9 cellular contexts compared by ENCODE assay signal in the genomic region with DNA sequence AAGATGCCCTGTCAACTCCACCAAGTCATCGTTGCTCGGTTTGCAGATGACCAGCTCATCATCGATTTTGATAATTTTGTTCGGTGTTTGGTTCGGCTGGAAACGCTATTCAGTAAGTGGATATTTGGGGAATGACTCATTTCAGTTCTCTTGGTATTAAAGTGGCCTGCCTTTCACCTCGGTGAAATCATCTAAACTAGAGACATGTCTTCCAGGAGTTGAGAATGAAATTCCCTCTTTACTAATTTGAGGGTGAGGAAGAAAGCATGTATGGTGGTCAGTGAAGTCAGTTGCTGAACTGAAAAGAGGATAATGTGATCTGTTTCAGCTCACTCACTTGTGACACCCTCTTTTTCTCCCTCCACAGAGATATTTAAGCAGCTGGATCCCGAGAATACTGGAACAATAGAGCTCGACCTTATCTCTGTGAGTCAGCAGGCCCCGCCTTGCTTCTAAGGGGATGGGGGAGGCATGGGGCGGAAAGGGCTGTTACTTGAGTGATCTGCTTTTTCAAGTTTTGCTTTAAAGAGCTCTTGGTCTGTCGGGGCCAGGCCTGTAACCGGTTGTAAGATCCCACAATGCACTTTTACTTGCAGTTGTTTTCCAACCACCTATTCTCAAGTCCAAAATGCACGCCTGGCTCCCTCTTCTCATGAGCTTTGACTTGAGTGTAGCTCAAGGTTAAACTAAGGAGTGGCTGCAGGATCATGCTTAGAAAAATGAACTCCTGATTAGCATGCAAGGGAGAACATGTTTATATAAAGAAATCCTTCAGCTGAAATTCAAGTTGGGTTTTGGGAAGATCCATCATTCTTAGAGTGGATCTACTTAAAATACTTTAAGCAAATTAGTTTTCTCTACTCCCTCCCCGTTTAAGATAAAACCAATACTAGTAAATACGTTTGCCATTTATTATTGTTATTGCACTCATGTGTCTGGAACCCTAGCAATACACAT. TPM values are rescaled to one million over a fixed set of nuclear protein-coding genes. Genes with fewer than 3 reads are reported as not detected.
DNase-seq lines count a peak whose midpoint lies in the region; ATAC-seq, FAIRE-seq and TF ChIP-seq lines count a peak whose summit lies in the region.
"Had no signal": no experiment of that assay in that cellular context is flagged by ENCODE, and none has a peak within 500 bp of the region (broad histone marks: within the 10 kb centered on the region; RNA-seq: fewer than 3 reads in every experiment).

No MANE protein-coding gene starts in this region.

- ATAC-seq in GM18868 (IDR thresholded peaks at IDR 0.05; ENCODE audit: unreplicated experiment) (no peak), GM21423 (IDR thresholded peaks at IDR 0.05; ENCODE audit: unreplicated experiment) (no peak)

- no peak for FAIRE-seq in kidney (lab: Jason Lieb, UNC)

- TF ChIP-seq CTCF in brain microvascular endothelial cell (IDR thresholded peaks at IDR 0.05; ENCODE audit: low read depth, low read length, missing control alignments) (no peak), kidney (IDR thresholded peaks at IDR 0.05; ENCODE audit: borderline replicate concordance, extremely low read depth, insufficient read depth) (no peak)

- peak; percentile 76 for DNase-seq in ELF-1 (ENCODE audit: low read depth, low spot score)
- peak; percentile 59 for DNase-seq in MG63
- peak; percentile 95 for DNase-seq in brain microvascular endothelial cell
- DNase-seq in kidney, result peak; percentile 86
- no peak for DNase-seq in middle frontal gyrus (ENCODE audit: extremely low spot score, low spot score)
- DNase-seq: naive B cell had no signal

- in situ Hi-C loops in brain microvascular endothelial cell (cut with HindIII; ENCODE audit: low pct_ligation_motif_present, low sequenced_read_pairs), result no loop called here

- intact Hi-C loops in kidney (cut with DNase I), result no loop called here

- H3K4me1 ChIP-seq in kidney (ENCODE audit: control insufficient read depth in 1 of 2, insufficient read depth in 1 of 2, low read depth in 1 of 2, low read length in 2 of 2), result peaks cover 0 to 7% of the 10 kb centered on the region in 2 donors
- peaks cover 7 to 45% (median 24%) of the 10 kb centered on the region in 5 donors for H3K4me1 ChIP-seq in subcutaneous abdominal adipose tissue (ENCODE audit: control insufficient read depth in 5 of 5, insufficient read depth in 5 of 5, low read length in 5 of 5)

- H3K27me3 ChIP-seq in MG63, result no peaks in the 10 kb centered on the region
- no peaks in the 10 kb centered on the region for H3K27me3 ChIP-seq in brain microvascular endothelial cell (replicated peaks)
- no peaks in the 10 kb centered on the region for H3K27me3 ChIP-seq in subcutaneous abdominal adipose tissue (ENCODE audit: control insufficient read depth in 5 of 5, insufficient read depth in 4 of 5, low read length in 5 of 5)

- no peak overlapping the region for H3K4me3 ChIP-seq in MG63
- no peak overlapping the region for H3K4me3 ChIP-seq in brain microvascular endothelial cell (ENCODE audit: low read depth, low read length)
- no peak overlapping the region for H3K4me3 ChIP-seq in kidney (ENCODE audit: low read length in 2 of 2)
- no peak overlapping the region for H3K4me3 ChIP-seq in subcutaneous abdominal adipose tissue (ENCODE audit: low read depth in 1 of 5, low read length in 5 of 5)

- H3K9me3 ChIP-seq in MG63 (no peaks in the 10 kb centered on the region), kidney (ENCODE audit: control insufficient read depth in 1 of 2, low read length in 2 of 2) (no peaks in the 10 kb centered on the region), subcutaneous abdominal adipose tissue (ENCODE audit: control insufficient read depth in 5 of 5, low read length in 5 of 5) (no peaks in the 10 kb centered on the region)

- H3K36me3 ChIP-seq in MG63, result peaks cover 83% of the 10 kb centered on the region
- peaks cover 70% of the 10 kb centered on the region for H3K36me3 ChIP-seq in brain microvascular endothelial cell (replicated peaks)
- peaks cover 37 to 52% of the 10 kb centered on the region in 2 donors for H3K36me3 ChIP-seq in kidney (ENCODE audit: control insufficient read depth in 1 of 2, insufficient read depth in 2 of 2, low read length in 2 of 2)
- peaks cover 17 to 78% (median 67%) of the 10 kb centered on the region in 5 donors for H3K36me3 ChIP-seq in subcutaneous abdominal adipose tissue (ENCODE audit: control insufficient read depth in 5 of 5, insufficient read depth in 5 of 5, low read length in 5 of 5)

- H3K9ac ChIP-seq in kidney (ENCODE audit: low read length in 2 of 2) (no peak overlapping the region), subcutaneous abdominal adipose tissue (ENCODE audit: low read length in 5 of 5) (no peak overlapping the region)

- H3K27ac ChIP-seq in brain microvascular endothelial cell (peak overlapping the region; percentile 95), kidney (ENCODE audit: low read depth in 2 of 2, low read length in 2 of 2) (peak overlapping the region; percentile 26 to 66), subcutaneous abdominal adipose tissue (ENCODE audit: low read depth, low read length) (peak overlapping the region; percentile 56)

RNA-seq across cellular contexts. Expression of gene CAPN2, which starts 59.8 kb away (rescaled TPM):
- 198 and 218 TPM in 2 replicates for total RNA-seq in MG63 (2014; rRNA removed; shearing (Covaris generic); ENCODE audit: low replicate concordance)
- 276 TPM for total RNA-seq in kidney
- polyA plus RNA-seq in kidney (ENCODE audit: insufficient read depth, low read depth, low replicate concordance), result 175 TPM
